In genomic region chr7:39605087-39605486, GRCh38 we compare ENCODE assay signal across 13 cellular contexts. TPM values are rescaled to one million over a fixed set of nuclear protein-coding genes. Genes with fewer than 3 reads are reported as not detected.
DNase-seq lines count a peak whose midpoint lies in the region; ATAC-seq lines count a peak whose summit lies in the region.
"Had no signal": no experiment of that assay in that cellular context is flagged by ENCODE, and none has a peak within 500 bp of the region (broad histone marks: within the 10 kb centered on the region; RNA-seq: fewer than 3 reads in every experiment).

No MANE protein-coding gene starts in this region.

- no peak overlapping the region for H3K4me3 ChIP-seq in naive thymus-derived CD4-positive, alpha-beta T cell (ENCODE audit: low read length)
- no peak overlapping the region for H3K4me3 ChIP-seq in effector memory CD4-positive, alpha-beta T cell (ENCODE audit: insufficient read depth, low read depth, low read length, poor library complexity, severe bottlenecking)

- peaks cover 0 to 12% (median 4%) of the 10 kb centered on the region in 11 donors for H3K9me3 Mint-ChIP-seq in naive thymus-derived CD4-positive, alpha-beta T cell
- H3K9me3 Mint-ChIP-seq: activated naive CD4-positive, alpha-beta T cell treated with anti-CD3 and anti-CD28 coated beads, Interleukin-2, amount 50 U/mL, for 24 hours; CD8-positive, alpha-beta memory T cell had no signal

- H3K4me1 ChIP-seq in naive thymus-derived CD4-positive, alpha-beta T cell (ENCODE audit: control insufficient read depth in 2 of 2, insufficient read depth in 2 of 2, low read length in 2 of 2): peaks cover 0 to 22% of the 10 kb centered on the region in 2 donors
- peaks cover 6% of the 10 kb centered on the region for H3K4me1 ChIP-seq in effector memory CD4-positive, alpha-beta T cell (ENCODE audit: control insufficient read depth, insufficient read depth, low read length, poor library complexity, severe bottlenecking)

- H3K27me3 ChIP-seq in naive thymus-derived CD4-positive, alpha-beta T cell (ENCODE audit: control insufficient read depth in 2 of 2, insufficient read depth in 2 of 2, low read length in 2 of 2): no peaks in the 10 kb centered on the region
- no peaks in the 10 kb centered on the region for H3K27me3 ChIP-seq in effector memory CD4-positive, alpha-beta T cell (replicated peaks; ENCODE audit: control insufficient read depth, insufficient read depth, low read length, poor library complexity, severe bottlenecking)

- POLR2A ChIA-PET in naive thymus-derived CD4-positive, alpha-beta T cell (lab: Charles Lee): interaction anchor here (0.8 to 1.8 kb wide), 4 partner anchors 16 to 1214 kb away, joined by 3 to 10 read pairs (median 4); partner anchors contain the start of gene RALA

- H3K36me3 Mint-ChIP-seq in T-helper 17 cell (ENCODE audit: low read depth): peaks cover 2% of the 10 kb centered on the region
- peaks cover 0 to 18% (median 4%) of the 10 kb centered on the region in 5 donors for H3K36me3 Mint-ChIP-seq in naive thymus-derived CD4-positive, alpha-beta T cell
- H3K36me3 Mint-ChIP-seq: activated naive CD4-positive, alpha-beta T cell treated with anti-CD3 and anti-CD28 coated beads, Interleukin-2, amount 50 U/mL, for 24 hours had no signal

- ATAC-seq in GM18511 (IDR thresholded peaks at IDR 0.05; ENCODE audit: unreplicated experiment): peak; percentile 79
- peak; percentile 44 for ATAC-seq in HG02798 (IDR thresholded peaks at IDR 0.05; ENCODE audit: poor library complexity, unreplicated experiment)
- ATAC-seq in T-helper 17 cell: no peak
- ATAC-seq in naive thymus-derived CD4-positive, alpha-beta T cell: no peak
- no peak for ATAC-seq in HG02763 (IDR thresholded peaks at IDR 0.05; ENCODE audit: unreplicated experiment)
- ATAC-seq: HepG2, left cardiac atrium had no signal

- intact Hi-C loops in naive thymus-derived CD4-positive, alpha-beta T cell (cut with micrococcal nuclease): loop anchor here in 1 of 2 donors (1.0 to 10.0 kb wide), 2 partner anchors 16 to 1430 kb away; partner anchors contain the start of gene STARD3NL

- H3K9me3 ChIP-seq in T-helper 17 cell (ENCODE audit: control insufficient read depth, low read length, poor library complexity, severe bottlenecking): no peaks in the 10 kb centered on the region
- H3K9me3 ChIP-seq in naive thymus-derived CD4-positive, alpha-beta T cell (ENCODE audit: control insufficient read depth in 2 of 3, low read length in 3 of 3): no peaks in the 10 kb centered on the region
- H3K9me3 ChIP-seq in effector memory CD4-positive, alpha-beta T cell (ENCODE audit: control insufficient read depth, low read length): no peaks in the 10 kb centered on the region

- CTCF ChIA-PET in naive thymus-derived CD4-positive, alpha-beta T cell (lab: Charles Lee): interaction anchor here (0.7 to 1.2 kb wide), 2 partner anchors 12 to 25 kb away, joined by 3 to 7 read pairs; no protein-coding TSS in a partner anchor

- no peaks in the 10 kb centered on the region for H3K36me3 ChIP-seq in naive thymus-derived CD4-positive, alpha-beta T cell (ENCODE audit: control insufficient read depth in 2 of 3, insufficient read depth in 3 of 3, low read length in 3 of 3)
- no peaks in the 10 kb centered on the region for H3K36me3 ChIP-seq in effector memory CD4-positive, alpha-beta T cell (ENCODE audit: control insufficient read depth, insufficient read depth, low read length)

- peak overlapping the region; percentile 68 for H3K27ac Mint-ChIP-seq in T-helper 17 cell
- peak overlapping the region in 7 of 9 donors; percentile 60 to 90 (median 78) for H3K27ac Mint-ChIP-seq in naive thymus-derived CD4-positive, alpha-beta T cell

- peak overlapping the region; percentile 6 for H3K27ac ChIP-seq in naive thymus-derived CD4-positive, alpha-beta T cell (ENCODE audit: low read depth, low read length)
- H3K27ac ChIP-seq in effector memory CD4-positive, alpha-beta T cell (ENCODE audit: insufficient read depth, low read length, poor library complexity, severe bottlenecking): no peak overlapping the region

- H3K4me3 Mint-ChIP-seq in T-helper 17 cell: no peak overlapping the region
- H3K4me3 Mint-ChIP-seq in naive thymus-derived CD4-positive, alpha-beta T cell: peak overlapping the region in 1 of 10 donors; percentile 11

- DNase-seq in T-helper 17 cell: no peak
- DNase-seq in naive thymus-derived CD4-positive, alpha-beta T cell: no peak
- DNase-seq in stimulated activated CD4-positive, alpha-beta T cell treated with anti-CD3 and anti-CD28 coated beads, Interleukin-4, amount 100 ng/mL, for 1 hour: no peak
- no peak for DNase-seq in effector memory CD4-positive, alpha-beta T cell
- no peak for DNase-seq in activated CD4-positive, alpha-beta T cell treated with anti-CD3 and anti-CD28 coated beads, Interleukin-2, amount 50 U/mL, for 4 hours
- DNase-seq: CD8-positive, alpha-beta memory T cell; left cardiac atrium; stimulated activated CD8-positive, alpha-beta memory T cell treated with anti-CD3 and anti-CD28 coated beads, Interleukin-4, amount 100 ng/mL, for 48 hours had no signal

- peaks cover 19% of the 10 kb centered on the region for H3K27me3 Mint-ChIP-seq in T-helper 17 cell
- peaks cover 0 to 16% (median 6%) of the 10 kb centered on the region in 5 donors for H3K27me3 Mint-ChIP-seq in naive thymus-derived CD4-positive, alpha-beta T cell
- H3K27me3 Mint-ChIP-seq: activated naive CD4-positive, alpha-beta T cell treated with anti-CD3 and anti-CD28 coated beads, Interleukin-2, amount 50 U/mL, for 24 hours had no signal

- H3K4me1 Mint-ChIP-seq in T-helper 17 cell: peaks cover 30% of the 10 kb centered on the region
- peaks cover 21 to 69% (median 59%) of the 10 kb centered on the region in 7 donors for H3K4me1 Mint-ChIP-seq in naive thymus-derived CD4-positive, alpha-beta T cell

RNA-seq across cellular contexts. Expression of gene RALA, which starts 18.3 kb away (rescaled TPM):
- 10 to 100 TPM; 22.4 to 27.1 TPM for total RNA-seq in T-helper 17 cell
- total RNA-seq in naive thymus-derived CD4-positive, alpha-beta T cell: 10 to 100 TPM; 24.8 to 48.2 (median 32.8) TPM
- polyA plus RNA-seq in naive thymus-derived CD4-positive, alpha-beta T cell: 10 to 100 TPM; 40.2 to 44.3 TPM

RNA-seq across cellular contexts. Expression of gene YAE1, which starts 38.9 kb away (rescaled TPM):
- 1 to 10 TPM; 3.7 to 6.6 TPM for total RNA-seq in T-helper 17 cell
- total RNA-seq in naive thymus-derived CD4-positive, alpha-beta T cell: 10 to 100 TPM; 10.2 to 34.2 (median 15.3) TPM
- polyA plus RNA-seq in naive thymus-derived CD4-positive, alpha-beta T cell: 10 to 100 TPM; 18.9 to 23.7 TPM

Comparison
In these comparisons a context has a peak if more than half of its experiments do, and no peak if none do; other contexts are left out.
1. ATAC-seq: peak in GM18511 (single experiment) and HG02798 (single experiment); none in T-helper 17 cell (single experiment), naive thymus-derived CD4-positive, alpha-beta T cell (single experiment) and HG02763 (single experiment).